8 cellular contexts compared by ENCODE assay signal in genomic region chr7:148983220-148984146, GRCh38. TPM values are rescaled to one million over a fixed set of nuclear protein-coding genes. Genes with fewer than 3 reads are reported as not detected.
DNase-seq lines count a peak whose midpoint lies in the region; ATAC-seq and TF ChIP-seq lines count a peak whose summit lies in the region.

No MANE protein-coding gene starts in this region.

- DNase-seq in A673 (ENCODE audit: low spot score) (peak; percentile 96), NCI-H2227 (lab: John Stamatoyannopoulos, UW; ENCODE audit: unreplicated experiment) (peak; percentile 94), kidney epithelial cell (ENCODE audit: low read depth) (no peak)
- peak; percentile 39 to 51 (median 42) for DNase-seq in activated CD4-positive, CD25-positive, alpha-beta regulatory T cell (lab: John Stamatoyannopoulos, UW)
- DNase-seq in central memory CD4-positive, alpha-beta T cell = peak; percentile 86
- DNase-seq in stimulated activated CD4-positive, alpha-beta T cell treated with anti-CD3 and anti-CD28 coated beads, Interleukin-15, amount 100 ng/mL, for 48 hours (ENCODE audit: low read depth in 2 of 2) = peak; percentile 79 to 85

- ATAC-seq in GM18870 (IDR thresholded peaks at IDR 0.05; ENCODE audit: unreplicated experiment) = peak; percentile 49
- ATAC-seq in HG03139 (IDR thresholded peaks at IDR 0.05; ENCODE audit: unreplicated experiment) = peak; percentile 47

- H3K9me3 ChIP-seq in A673 (ENCODE audit: low read depth, low read length, poor library complexity, severe bottlenecking) = no peaks in the 10 kb centered on the region

- no peaks in the 10 kb centered on the region for H3K27me3 ChIP-seq in A673 (replicated peaks; ENCODE audit: insufficient read depth, low read depth, low read length, poor library complexity)
- no peaks in the 10 kb centered on the region for H3K27me3 ChIP-seq in kidney epithelial cell (ENCODE audit: control insufficient read depth, insufficient read depth, low read length)

- peaks cover 4% of the 10 kb centered on the region for H3K4me1 ChIP-seq in A673 (ENCODE audit: insufficient read depth, low read length, poor library complexity, severe bottlenecking)

- intact Hi-C loops in A673 (cut with micrococcal nuclease; ENCODE audit: unreplicated experiment) = loop anchor here (1.0 kb wide), 1 partner anchor 42 kb away; no protein-coding TSS in a partner anchor

- H3K4me3 ChIP-seq in A673 (ENCODE audit: low read depth, low read length, poor library complexity, severe bottlenecking) = peak overlapping the region; percentile 62
- H3K4me3 ChIP-seq in kidney epithelial cell (ENCODE audit: low read depth, low read length) = peak overlapping the region; percentile 59

- TF ChIP-seq CTCF in A673 (conservative IDR thresholded peaks at IDR 0.05; ENCODE audit: low read depth, low read length) (no peak), kidney epithelial cell (IDR thresholded peaks at IDR 0.05; ENCODE audit: insufficient read depth, low read length, poor library complexity, severe bottlenecking) (no peak)

- no TSS peak for BruUV-seq in A673 (replicated peaks; lab: Mats Ljungman, UMichigan)

- POLR2A ChIA-PET in A673 (lab: Charles Lee; ENCODE audit: low non-redundant PET) = no interaction called here

- H3K36me3 ChIP-seq in A673 (ENCODE audit: insufficient read depth, low read length, poor library complexity, severe bottlenecking) (no peaks in the 10 kb centered on the region), kidney epithelial cell (ENCODE audit: control insufficient read depth, insufficient read depth, low read length) (no peaks in the 10 kb centered on the region)

- H3K27ac ChIP-seq in A673 (ENCODE audit: low read depth, low read length, poor library complexity, severe bottlenecking) = peak overlapping the region; percentile 72

- CTCF ChIA-PET in A673 (lab: Charles Lee) = interaction anchor here (0.6 to 0.7 kb wide), 2 partner anchors 22 to 478 kb away, joined by 3 to 5 read pairs; no protein-coding TSS in a partner anchor

RNA-seq across cellular contexts. Expression of gene PDIA4, which starts 44.8 kb away (rescaled TPM):
- total RNA-seq in A673 (2021) = 235 and 254 TPM in 2 replicates
- total RNA-seq in kidney epithelial cell = 216 and 225 TPM in 2 replicates
